In genomic region chr4:182465114-182465513, GRCh38 we compare ENCODE assay signal across 7 cellular contexts.
"Had no signal": no experiment of that assay in that cellular context is flagged by ENCODE, and none has a peak within 500 bp of the region (broad histone marks: within the 10 kb centered on the region; RNA-seq: fewer than 3 reads in every experiment).

No MANE protein-coding gene starts in this region.

- H3K9me3 ChIP-seq: HAP-1 had no signal

- ATAC-seq: HCT116 had no signal

- DNase-seq: GM23248, GOT3, H7, KBM-7 had no signal

- H2AFZ ChIP-seq: GM23248 had no signal

- H3K27ac ChIP-seq: GM23248 had no signal

- FAIRE-seq: HTR-8/SVneo had no signal

- H3K9ac ChIP-seq: GM23248 had no signal

- H3K36me3 ChIP-seq: HAP-1 had no signal

- H3K4me3 ChIP-seq: GM23248, HAP-1 had no signal
